In the genomic region with DNA sequence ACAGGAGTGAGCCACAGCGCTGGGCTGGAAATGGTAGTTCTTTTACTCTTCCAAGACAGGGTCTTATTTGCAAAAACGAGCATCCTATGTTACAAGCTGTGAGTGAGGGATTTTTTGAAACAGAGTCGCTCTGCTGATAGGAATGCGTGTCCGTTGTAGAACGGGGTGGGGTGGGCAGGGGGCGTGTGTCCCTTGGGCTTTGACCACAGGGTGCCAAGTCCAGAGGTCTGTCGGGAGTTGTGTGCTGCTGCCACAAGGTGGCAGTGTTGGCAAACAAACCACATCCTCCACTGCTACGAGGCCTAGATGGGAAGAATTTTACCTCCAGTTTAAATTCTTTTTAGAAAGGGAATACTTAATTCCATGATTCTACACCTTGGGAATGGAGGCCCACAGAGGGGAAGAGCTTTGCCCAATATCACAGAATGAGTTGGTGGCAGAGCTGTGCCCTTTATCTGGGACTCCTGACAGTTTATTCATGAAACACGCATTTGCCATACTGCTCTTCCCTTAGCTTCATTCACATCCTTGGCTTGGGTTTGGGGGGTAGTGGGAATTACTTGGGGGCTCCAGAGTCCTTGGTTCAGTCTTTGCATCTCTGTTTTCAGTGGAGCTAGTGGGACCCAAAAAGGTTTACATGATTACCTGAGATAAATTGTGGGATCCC, we compare ENCODE assay signal across 7 cellular contexts. TPM values are rescaled to one million over a fixed set of nuclear protein-coding genes. Genes with fewer than 3 reads are reported as not detected.
DNase-seq lines count a peak whose midpoint lies in the region; ATAC-seq and TF ChIP-seq lines count a peak whose summit lies in the region.

No MANE protein-coding gene starts in this region.

- WGBS in spleen, 5 donors: 17 to 19% (median 18%) methylated on average over 10 of the region's 10 CpGs

- peaks cover 19 to 53% (median 44%) of the 10 kb centered on the region in 6 donors for H3K4me1 ChIP-seq in spleen

- peaks cover 0 to 11% (median 0%) of the 10 kb centered on the region in 7 donors for H3K27me3 ChIP-seq in spleen (replicated peaks in 1 of 7)

- no peak for TF ChIP-seq POLR2A in spleen (IDR thresholded peaks at IDR 0.05)

- H3K36me3 ChIP-seq in spleen: no peaks in the 10 kb centered on the region

- TF ChIP-seq CTCF in GM12872 (IDR thresholded peaks at IDR 0.05; ENCODE audit: insufficient read depth, low read depth, low read length) (peak; percentile 90), astrocyte of the cerebellum (IDR thresholded peaks at IDR 0.05; ENCODE audit: low read depth, low read length, missing control alignments) (peak; percentile 84), spleen (IDR thresholded peaks at IDR 0.05 in 8 of 11, conservative IDR thresholded peaks at IDR 0.05 in 3 of 11) (peak; percentile 69 to 91 (median 86))

- intact Hi-C loops in spleen (cut with DNase I; ENCODE audit: low total_unique reads): loop anchor here (2.0 to 10.0 kb wide), 2 partner anchors 98 to 188 kb away; no protein-coding TSS in a partner anchor

- H3K4me3 ChIP-seq in astrocyte of the cerebellum (ENCODE audit: low read depth, low read length): no peak overlapping the region
- H3K4me3 ChIP-seq in spleen: no peak overlapping the region

- peak overlapping the region in 2 of 8 donors; percentile 71 to 81 for H3K27ac ChIP-seq in spleen

- no peak for ATAC-seq in GM18858 (IDR thresholded peaks at IDR 0.05; ENCODE audit: unreplicated experiment)

- DNase-seq in NCI-H146 (lab: John Stamatoyannopoulos, UW) (peak; percentile 66), T-helper 9 cell (peak; percentile 56), astrocyte of the cerebellum (ENCODE audit: low read depth) (peak; percentile 61), hypothalamus (lab: John Stamatoyannopoulos, UW) (peak in 45 of 51 donors; percentile 3 to 78 (median 35)), spleen (peak; percentile 87)

- in situ Hi-C loops in astrocyte of the cerebellum (cut with HindIII; ENCODE audit: low sequenced_read_pairs): no loop called here

- no peaks in the 10 kb centered on the region for H3K9me3 ChIP-seq in spleen

RNA-seq across cellular contexts. Expression of a gene that starts 30.6 kb away (rescaled TPM):
- total RNA-seq in spleen: under 1 TPM in 4 of 7 donors, not detected in 3; 0.17 to 0.97 (median 0.74) TPM
- under 1 TPM; 0.37 to 0.53 (median 0.51) TPM for polyA plus RNA-seq in spleen

Comparison
In these comparisons a context has a peak if more than half of its experiments do, and no peak if none do; other contexts are left out.
1. DNase-seq: peak in every context shown above with its lines; median percentile 87 in spleen; 66 in NCI-H146; 61 in astrocyte of the cerebellum; 56 in T-helper 9 cell; 35 in hypothalamus.